In the genomic region with DNA sequence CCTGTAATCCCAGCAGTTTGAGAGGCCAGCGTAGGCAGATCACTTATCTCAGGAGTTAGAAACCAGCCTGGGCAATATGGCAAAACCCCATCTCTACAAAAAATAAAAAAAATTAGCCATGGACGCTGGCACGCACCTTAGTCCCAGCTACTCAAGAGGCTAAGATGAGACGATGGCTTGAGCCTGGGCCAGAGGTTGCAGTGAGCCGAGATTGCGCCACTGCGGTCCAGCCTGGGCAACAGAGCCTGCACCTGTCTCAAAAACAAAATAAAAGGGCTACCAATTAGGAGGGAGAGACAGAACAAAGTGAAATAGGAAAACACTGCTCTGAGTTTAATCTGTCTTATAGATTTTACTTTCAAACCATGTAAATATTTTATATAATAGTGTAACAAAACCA, we compare ENCODE assay signal across 19 cellular contexts.
"Had no signal": no experiment of that assay in that cellular context is flagged by ENCODE, and none has a peak within 500 bp of the region (broad histone marks: within the 10 kb centered on the region; RNA-seq: fewer than 3 reads in every experiment).

No MANE protein-coding gene starts in this region.

- H3K4me3 ChIP-seq: pancreas, smooth muscle cell, testis had no signal

- ATAC-seq: activated CD4-positive, alpha-beta T cell treated with anti-CD3 and anti-CD28 coated beads for 36 hours; activated T-cell treated with anti-CD3 and anti-CD28 coated beads, Interleukin-2, amount 50 U/mL, for 72 hours; foreskin keratinocyte; pancreas; sciatic nerve; stimulated activated memory B cell treated with anti-CD40 and anti-IgM and Interleukin-4, amounts not matched to agents 10 μg/mL and 1 μg/mL and 100 μg/mL, for 72 hours had no signal

- H3K36me3 ChIP-seq: pancreas had no signal

- H3K9me3 Mint-ChIP-seq: activated B cell treated with CpG ODN at 0.5 μM for 24 hours; activated naive CD4-positive, alpha-beta T cell treated with anti-CD3 and anti-CD28 coated beads for 36 hours; memory B cell had no signal

- H3K4me2 ChIP-seq: smooth muscle cell had no signal

- H3K27ac Mint-ChIP-seq: activated B cell treated with CpG ODN at 0.5 μM for 24 hours; activated CD4-positive, alpha-beta T cell treated with anti-CD3 and anti-CD28 coated beads for 36 hours; activated naive CD4-positive, alpha-beta T cell treated with anti-CD3 and anti-CD28 coated beads for 36 hours; nephron progenitor cell; stimulated activated memory B cell treated with anti-CD40 and anti-IgM and Interleukin-4, amounts not matched to agents 10 μg/mL and 1 μg/mL and 100 μg/mL, for 72 hours had no signal

- H3K27me3 ChIP-seq: foreskin keratinocyte, pancreas, testis had no signal

- H3K9me3 ChIP-seq: pancreas, testis had no signal

- DNase-seq: activated B cell treated with CpG ODN at 0.5 μM for 24 hours; activated CD4-positive, alpha-beta T cell treated with anti-CD3 and anti-CD28 coated beads for 36 hours; activated CD4-positive, alpha-beta T cell treated with anti-CD3 and anti-CD28 coated beads, Interleukin-2, amount 50 U/mL, for 4 hours; activated effector memory CD4-positive, alpha-beta T cell treated with Interleukin-2 at 50 U/mL for 16 hours; activated naive CD4-positive, alpha-beta T cell treated with anti-CD3 and anti-CD28 coated beads for 36 hours; activated T-cell treated with anti-CD3 and anti-CD28 coated beads, Interleukin-2, amount 50 U/mL, for 72 hours; aorta; effector memory CD4-positive, alpha-beta T cell; foreskin keratinocyte; nephron progenitor cell; pancreas; stimulated activated CD4-positive, alpha-beta T cell treated with anti-CD3 and anti-CD28 coated beads, Interleukin-15, amount 100 ng/mL, for 24 hours; T1000; testis had no signal

- H3K27ac ChIP-seq: foreskin keratinocyte, pancreas, testis had no signal

- H3K27me3 Mint-ChIP-seq: activated B cell treated with CpG ODN at 0.5 μM for 24 hours; activated CD4-positive, alpha-beta T cell treated with anti-CD3 and anti-CD28 coated beads for 36 hours; brain; memory B cell; stimulated activated memory B cell treated with anti-CD40 and anti-IgM and Interleukin-4, amounts not matched to agents 10 μg/mL and 1 μg/mL and 100 μg/mL, for 72 hours had no signal

- H3K4me3 Mint-ChIP-seq: activated B cell treated with CpG ODN at 0.5 μM for 24 hours; activated CD4-positive, alpha-beta T cell treated with anti-CD3 and anti-CD28 coated beads for 36 hours; activated naive CD4-positive, alpha-beta T cell treated with anti-CD3 and anti-CD28 coated beads for 36 hours; activated T-cell treated with anti-CD3 and anti-CD28 coated beads, Interleukin-2, amount 50 U/mL, for 72 hours; brain; memory B cell; nephron progenitor cell; stimulated activated memory B cell treated with anti-CD40 and anti-IgM and Interleukin-4, amounts not matched to agents 10 μg/mL and 1 μg/mL and 100 μg/mL, for 72 hours had no signal
